In genomic region chr7:73560035-73560835, GRCh38 we compare ENCODE assay signal across 8 cellular contexts. TPM values are rescaled to one million over a fixed set of nuclear protein-coding genes. Genes with fewer than 3 reads are reported as not detected.
DNase-seq lines count a peak whose midpoint lies in the region; ATAC-seq and TF ChIP-seq lines count a peak whose summit lies in the region.

No MANE protein-coding gene starts in this region.

- peak overlapping the region; percentile 45 for H3K27ac Mint-ChIP-seq in activated T-cell treated with anti-CD3 and anti-CD28 coated beads, Interleukin-2, amount 50 U/mL, for 24 hours
- H3K27ac Mint-ChIP-seq in T-cell = peak overlapping the region in 1 of 2 donors; percentile 34
- no peak overlapping the region for H3K27ac Mint-ChIP-seq in T-helper 2 cell treated with Interferon-gamma antibody and Interleukin-4, amounts not matched to agents 5 μg/mL and 100 μg/mL, for 36 hours

- H3K9me3 Mint-ChIP-seq in activated T-cell treated with anti-CD3 and anti-CD28 coated beads, Interleukin-2, amount 50 U/mL, for 24 hours = no peaks in the 10 kb centered on the region
- no peaks in the 10 kb centered on the region for H3K9me3 Mint-ChIP-seq in T-cell
- H3K9me3 Mint-ChIP-seq in T-helper 2 cell treated with Interferon-gamma antibody and Interleukin-4, amounts not matched to agents 5 μg/mL and 100 μg/mL, for 36 hours = no peaks in the 10 kb centered on the region

- 65% methylated on average over 8 of the region's 12 CpGs for WGBS in mammary epithelial cell (ENCODE audit: low coverage, missing lambda C conversion rate)

- no TSS peak for BruUV-seq in mammary epithelial cell (replicated peaks; lab: Mats Ljungman, UMichigan)

- ATAC-seq in T-cell (replicated peaks in 1 of 4) = no peak

- H3K4me3 ChIP-seq in mammary epithelial cell (replicated peaks in 1 of 3; ENCODE audit: insufficient read depth in 1 of 3, low read depth in 2 of 3, low read length in 3 of 3) (no peak overlapping the region), skeletal muscle satellite cell (ENCODE audit: low read length) (no peak overlapping the region)

- in situ Hi-C loops in mammary epithelial cell (cut with MboI; ENCODE audit: low sequenced_read_pairs in 2 of 2) = no loop called here

- CTCF ChIA-PET in mammary epithelial cell (lab: Charles Lee; ENCODE audit: low non-redundant PET) (interaction anchor here (0.7 kb wide), 2 partner anchors 42 to 173 kb away, joined by 3 to 4 read pairs; no protein-coding TSS in a partner anchor), T-cell (lab: Charles Lee) (interaction anchor here in 1 of 2 donors (0.8 kb wide), 1 partner anchor 66 kb away, joined by 4 read pairs; no protein-coding TSS in a partner anchor)

- peaks cover 14% of the 10 kb centered on the region for H3K36me3 Mint-ChIP-seq in activated T-cell treated with anti-CD3 and anti-CD28 coated beads, Interleukin-2, amount 50 U/mL, for 24 hours (ENCODE audit: low read depth)
- no peaks in the 10 kb centered on the region for H3K36me3 Mint-ChIP-seq in T-cell
- H3K36me3 Mint-ChIP-seq in T-helper 2 cell treated with Interferon-gamma antibody and Interleukin-4, amounts not matched to agents 5 μg/mL and 100 μg/mL, for 36 hours (ENCODE audit: low read depth) = peaks cover 6% of the 10 kb centered on the region

- H3K4me2 ChIP-seq in mammary epithelial cell (ENCODE audit: insufficient read depth, low read depth, low read length) (no peak overlapping the region), skeletal muscle satellite cell (ENCODE audit: low read length) (peak overlapping the region; percentile 59)

- H3K27ac ChIP-seq in mammary epithelial cell (ENCODE audit: insufficient read depth, low read depth, low read length) = no peak overlapping the region

- H2AFZ ChIP-seq in mammary epithelial cell (ENCODE audit: low read depth, low read length) = peak overlapping the region; percentile 9

- no peak for DNase-seq in activated T-cell treated with anti-CD3 and anti-CD28 coated beads, Interleukin-2, amount 50 U/mL, for 24 hours
- DNase-seq in activated T-cell treated with anti-CD3 and anti-CD28 coated beads, Interleukin-2, amount 50 U/mL, for 1 hour = no peak
- DNase-seq in NCI-H1694 (lab: John Stamatoyannopoulos, UW) (peak; percentile 61), mammary epithelial cell (peak; percentile 63), T-cell (no peak), posterior vena cava (ENCODE audit: low spot score) (no peak)
- DNase-seq in T-helper 2 cell treated with Interferon-gamma antibody and Interleukin-4, amounts not matched to agents 5 μg/mL and 100 μg/mL, for 36 hours (ENCODE audit: low spot score) = no peak

- no peaks in the 10 kb centered on the region for H3K27me3 Mint-ChIP-seq in activated T-cell treated with anti-CD3 and anti-CD28 coated beads, Interleukin-2, amount 50 U/mL, for 24 hours
- no peaks in the 10 kb centered on the region for H3K27me3 Mint-ChIP-seq in T-cell
- no peaks in the 10 kb centered on the region for H3K27me3 Mint-ChIP-seq in T-helper 2 cell treated with Interferon-gamma antibody and Interleukin-4, amounts not matched to agents 5 μg/mL and 100 μg/mL, for 36 hours (ENCODE audit: low read depth)

- H3K9ac ChIP-seq in mammary epithelial cell (ENCODE audit: insufficient read depth, low read length) (no peak overlapping the region), skeletal muscle satellite cell (ENCODE audit: low read depth, low read length) (no peak overlapping the region)

- H3K9me3 ChIP-seq in mammary epithelial cell (replicated peaks; ENCODE audit: insufficient read depth, low read length) (no peaks in the 10 kb centered on the region), skeletal muscle satellite cell (replicated peaks; ENCODE audit: low read length) (no peaks in the 10 kb centered on the region)

- peaks cover 30% of the 10 kb centered on the region for H3K4me1 Mint-ChIP-seq in activated T-cell treated with anti-CD3 and anti-CD28 coated beads, Interleukin-2, amount 50 U/mL, for 24 hours (ENCODE audit: low read depth)
- H3K4me1 Mint-ChIP-seq in T-cell = peaks cover 19 to 28% (median 20%) of the 10 kb centered on the region in 3 donors
- peaks cover 18% of the 10 kb centered on the region for H3K4me1 Mint-ChIP-seq in T-helper 2 cell treated with Interferon-gamma antibody and Interleukin-4, amounts not matched to agents 5 μg/mL and 100 μg/mL, for 36 hours (ENCODE audit: low read depth)

- POLR2A ChIA-PET in T-cell (lab: Charles Lee) = interaction anchor here in 1 of 2 donors (0.6 kb wide), 1 partner anchor 45 kb away, joined by 3 read pairs; no protein-coding TSS in a partner anchor

- no peaks in the 10 kb centered on the region for H4K20me1 ChIP-seq in mammary epithelial cell (ENCODE audit: insufficient read depth, low read length)

- no peak overlapping the region for H3K4me3 Mint-ChIP-seq in activated T-cell treated with anti-CD3 and anti-CD28 coated beads, Interleukin-2, amount 50 U/mL, for 24 hours
- peak overlapping the region in 1 of 3 donors; percentile 15 for H3K4me3 Mint-ChIP-seq in T-cell
- no peak overlapping the region for H3K4me3 Mint-ChIP-seq in T-helper 2 cell treated with Interferon-gamma antibody and Interleukin-4, amounts not matched to agents 5 μg/mL and 100 μg/mL, for 36 hours

- intact Hi-C loops in mammary epithelial cell (cut with micrococcal nuclease) = no loop called here
- intact Hi-C loops in posterior vena cava (cut with DNase I) = loop anchor here in 1 of 2 donors (10.0 kb wide), 1 partner anchor 45 kb away; no protein-coding TSS in a partner anchor

- TF ChIP-seq CTCF in mammary epithelial cell (conservative IDR thresholded peaks at IDR 0.05 in 1 of 2, IDR thresholded peaks at IDR 0.05 in 1 of 2; ENCODE audit: extremely low read depth in 1 of 2, insufficient read depth in 1 of 2, low read depth in 1 of 2, low read length in 2 of 2) = no peak

- peaks cover 22% of the 10 kb centered on the region for H3K4me1 ChIP-seq in mammary epithelial cell (ENCODE audit: insufficient read depth, low read length)
- peaks cover 29% of the 10 kb centered on the region for H3K4me1 ChIP-seq in skeletal muscle satellite cell (ENCODE audit: control insufficient read depth, insufficient read depth, low read length)

- H3K79me2 ChIP-seq in mammary epithelial cell (ENCODE audit: insufficient read depth, low read length) = peaks cover 18% of the 10 kb centered on the region

- H3K27me3 ChIP-seq in mammary epithelial cell (ENCODE audit: insufficient read depth, low read length) (no peaks in the 10 kb centered on the region), skeletal muscle satellite cell (ENCODE audit: control insufficient read depth, insufficient read depth, low read length) (no peaks in the 10 kb centered on the region)

- H3K36me3 ChIP-seq in mammary epithelial cell (ENCODE audit: insufficient read depth, low read length) (no peaks in the 10 kb centered on the region), skeletal muscle satellite cell (ENCODE audit: insufficient read depth, low read length) (no peaks in the 10 kb centered on the region)

- dilution Hi-C loops in mammary epithelial cell (cut with HindIII; ENCODE audit: low sequenced_read_pairs) = no loop called here

RNA-seq across cellular contexts. Expression of gene BCL7B, which starts 2.7 kb away (rescaled TPM):
- total RNA-seq in mammary epithelial cell (10 to 100 TPM; 25.5 to 57.8 TPM), T-cell (100 to 1,000 TPM in 2 of 5 donors, 10 to 100 TPM in 3; 56.3 to 106 (median 63.8) TPM), posterior vena cava (10 to 100 TPM; 59.0 to 79.2 TPM)
- 61.3 TPM for polyA plus RNA-seq in mammary epithelial cell
- polyA minus RNA-seq in mammary epithelial cell = 31.0 TPM
- total RNA-seq in skeletal muscle satellite cell (2012; rRNA removed) = 27.9 and 28.0 TPM in 2 replicates

RNA-seq across cellular contexts. Expression of gene TBL2, which starts 18.1 kb away (rescaled TPM):
- total RNA-seq in mammary epithelial cell (10 to 100 TPM; 30.0 to 34.5 TPM), T-cell (10 to 100 TPM; 14.8 to 38.5 (median 31.6) TPM), posterior vena cava (10 to 100 TPM; 21.7 to 24.4 TPM)
- 36.8 TPM for polyA plus RNA-seq in mammary epithelial cell
- polyA minus RNA-seq in mammary epithelial cell = 41.8 TPM
- 69.5 and 94.1 TPM in 2 replicates for total RNA-seq in skeletal muscle satellite cell (2012; rRNA removed)

RNA-seq across cellular contexts. Expression of gene BAZ1B, which starts 38.1 kb away (rescaled TPM):
- 10 to 100 TPM; 34.5 to 68.4 TPM for total RNA-seq in mammary epithelial cell
- polyA plus RNA-seq in mammary epithelial cell = 20.4 TPM
- 55.8 TPM for polyA minus RNA-seq in mammary epithelial cell
- total RNA-seq in skeletal muscle satellite cell (2012; rRNA removed) = 44.6 and 47.1 TPM in 2 replicates
- 10 to 100 TPM; 57.1 to 64.5 (median 63.0) TPM for total RNA-seq in T-cell
- total RNA-seq in posterior vena cava = 10 to 100 TPM; 43.5 to 50.6 TPM

Comparison
In these comparisons a context has a peak if more than half of its experiments do, and no peak if none do; other contexts are left out.
1. DNase-seq: peak in NCI-H1694 (single experiment) and mammary epithelial cell (single experiment); none in activated T-cell treated with anti-CD3 and anti-CD28 coated beads, Interleukin-2, amount 50 U/mL, for 24 hours (single experiment), activated T-cell treated with anti-CD3 and anti-CD28 coated beads, Interleukin-2, amount 50 U/mL, for 1 hour (single experiment), T-cell (0 of 34), posterior vena cava (single experiment) and T-helper 2 cell treated with Interferon-gamma antibody and Interleukin-4, amounts not matched to agents 5 μg/mL and 100 μg/mL, for 36 hours (single experiment).